In the genomic region with DNA sequence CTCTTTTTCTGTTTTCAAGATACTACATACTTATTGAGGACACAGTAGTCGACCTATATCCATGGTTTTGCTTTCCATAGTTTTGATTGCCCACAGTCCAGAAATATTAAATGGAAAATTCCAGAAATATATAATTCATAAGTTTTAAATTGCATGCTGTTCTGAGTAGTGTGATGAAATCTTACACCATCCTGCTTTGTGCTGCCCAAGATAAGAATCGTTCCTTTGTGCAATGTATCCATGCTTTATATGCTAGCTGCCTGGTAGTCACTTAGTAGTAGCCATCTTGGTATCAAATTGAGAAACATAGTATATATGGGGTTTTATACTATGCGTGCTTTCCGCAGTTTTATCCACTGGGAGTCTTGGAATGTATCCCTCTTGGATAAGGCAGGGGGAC, we compare ENCODE assay signal across 24 cellular contexts.
"Had no signal": no experiment of that assay in that cellular context is flagged by ENCODE, and none has a peak within 500 bp of the region (broad histone marks: within the 10 kb centered on the region; RNA-seq: fewer than 3 reads in every experiment).

No MANE protein-coding gene starts in this region.

- H2AFZ ChIP-seq: hepatocyte, parathyroid adenoma had no signal

- H3K27me3 ChIP-seq: dorsolateral prefrontal cortex, hepatocyte, right lobe of liver, spleen, testis, tibial nerve, upper lobe of right lung, vagina had no signal

- H3K79me2 ChIP-seq: hepatocyte, parathyroid adenoma had no signal

- DNase-seq: cortex of kidney; dorsolateral prefrontal cortex; effector CD8-positive, alpha-beta T cell; foreskin melanocyte; head of caudate nucleus; kidney glomerular epithelial cell; mammary epithelial cell; naive thymus-derived CD4-positive, alpha-beta T cell; nephron progenitor cell; right lobe of liver; spleen; stimulated activated CD4-positive, alpha-beta T cell treated with anti-CD3 and anti-CD28 coated beads, Interleukin-15, amount 100 ng/mL, for 24 hours; stimulated activated CD4-positive, alpha-beta T cell treated with anti-CD3 and anti-CD28 coated beads, Interleukin-1b, Interleukin-23, amount 100 ng/mL, for 48 hours; stimulated activated CD4-positive, alpha-beta T cell treated with anti-CD3 and anti-CD28 coated beads, Interleukin-4, amount 100 ng/mL, for 4 hours; stimulated activated naive B cell treated with anti-CD40 and anti-IgM and Interleukin-4, amounts not matched to agents 10 μg/mL and 1 μg/mL and 100 μg/mL, for 72 hours; stimulated activated naive CD8-positive, alpha-beta T cell treated with anti-CD3 and anti-CD28 coated beads, Interleukin-15, amount 100 ng/mL, for 72 hours; testis; upper lobe of right lung had no signal

- H3K9ac ChIP-seq: parathyroid adenoma had no signal

- H3K4me2 ChIP-seq: hepatocyte had no signal

- H3K27ac ChIP-seq: dorsolateral prefrontal cortex, hepatocyte, parathyroid adenoma, prostate gland, right lobe of liver, spleen, testis, tibial nerve, upper lobe of right lung, vagina had no signal

- H3K36me3 ChIP-seq: prostate gland, right lobe of liver, upper lobe of right lung, vagina had no signal

- H3K9me3 ChIP-seq: prostate gland, right lobe of liver, testis, tibial nerve, upper lobe of right lung, vagina had no signal

- H3K4me3 ChIP-seq: dorsolateral prefrontal cortex, hepatocyte, prostate gland, right lobe of liver, spleen, testis, tibial nerve, upper lobe of right lung, vagina had no signal

- H3K4me1 ChIP-seq: parathyroid adenoma, prostate gland, right lobe of liver, testis, tibial nerve, upper lobe of right lung, vagina had no signal

- ATAC-seq: left lobe of liver; naive thymus-derived CD4-positive, alpha-beta T cell; right lobe of liver; stimulated activated naive B cell treated with anti-CD40 and anti-IgM and Interleukin-4, amounts not matched to agents 10 μg/mL and 1 μg/mL and 100 μg/mL, for 72 hours; stimulated activated naive CD8-positive, alpha-beta T cell treated with anti-CD3 and anti-CD28 coated beads, Interleukin-15, amount 100 ng/mL, for 72 hours; upper lobe of right lung had no signal
